Comparison of ENCODE assay signal across 9 cellular contexts in genomic region chr9:83649080-83649479, GRCh38. TPM values are rescaled to one million over a fixed set of nuclear protein-coding genes. Genes with fewer than 3 reads are reported as not detected.
DNase-seq lines count a peak whose midpoint lies in the region; ATAC-seq, FAIRE-seq and TF ChIP-seq lines count a peak whose summit lies in the region.
"Had no signal": no experiment of that assay in that cellular context is flagged by ENCODE, and none has a peak within 500 bp of the region (broad histone marks: within the 10 kb centered on the region; RNA-seq: fewer than 3 reads in every experiment).

No MANE protein-coding gene starts in this region.

- H3K9me3 ChIP-seq in H1 (ENCODE audit: insufficient read depth in 2 of 2, low read depth in 1 of 2, low read length in 1 of 2): no peaks in the 10 kb centered on the region

- peak; percentile 88 to 89 for TF ChIP-seq RAD21 in H1 (IDR thresholded peaks at IDR 0.05 in 1 of 2, conservative IDR thresholded peaks at IDR 0.05 in 1 of 2; ENCODE audit: low read depth in 2 of 2, low read length in 2 of 2)

- TF ChIP-seq EP300 in H1 (IDR thresholded peaks at IDR 0.05; ENCODE audit: borderline replicate concordance in 1 of 2, low read depth in 2 of 2, low read length in 2 of 2): no peak

- in situ Hi-C loops in G401 (cut with HindIII; ENCODE audit: low sequenced_read_pairs): no loop called here

- H2BK12ac ChIP-seq in H1 (ENCODE audit: low read depth, low read length): no peak overlapping the region

- no peaks in the 10 kb centered on the region for H3K79me1 ChIP-seq in H1 (ENCODE audit: low read depth, low read length)

- H3K9me3 Mint-ChIP-seq in HFFc6: no peaks in the 10 kb centered on the region

- FAIRE-seq in H1 (lab: Jason Lieb, UNC): peak; percentile 82
- FAIRE-seq: endometrium had no signal

- no peak overlapping the region for H2BK20ac ChIP-seq in H1 (ENCODE audit: low read length)

- H3K27ac ChIP-seq in H1 (ENCODE audit: low read depth, low read length): no peak overlapping the region

- CTCF ChIA-PET in H1 (lab: Charles Lee; ENCODE audit: partially characterized antibody): interaction anchor here (0.6 to 9.8 kb wide), 23 partner anchors 9 to 1100 kb away, joined by 3 to 75 read pairs (median 4); partner anchors contain the start of genes FRMD3 and IDNK

- H3K23me2 ChIP-seq in H1 (ENCODE audit: low read depth, low read length): no peaks in the 10 kb centered on the region

- DNase-seq in G401 (ENCODE audit: low spot score) (peak; percentile 35), HFFc6 (peak; percentile 38), NCI-H510A treated with DMSO at 0.1 percent for 48 hours (lab: John Stamatoyannopoulos, UW) (peak; percentile 63), H1 (ENCODE audit: low read depth in 1 of 2, low spot score in 2 of 2) (peak; percentile 46 to 89), mucosa of gallbladder (ENCODE audit: low spot score) (peak; percentile 68)
- DNase-seq in activated CD8-positive, alpha-beta memory T cell treated with anti-CD3 and anti-CD28 coated beads for 24 hours: peak; percentile 89
- peak; percentile 39 to 51 for DNase-seq in stimulated activated CD8-positive, alpha-beta memory T cell treated with anti-CD3 and anti-CD28 coated beads, Interleukin-7, amount 100 ng/mL, for 4 hours (ENCODE audit: low read depth in 2 of 2)

- peaks cover 0 to 2% of the 10 kb centered on the region in 2 experiments for H4K20me1 ChIP-seq in H1 (replicated peaks in 1 of 2; ENCODE audit: control insufficient read depth in 1 of 2, insufficient read depth in 2 of 2, low read length in 2 of 2)

- ATAC-seq in GM21737 (IDR thresholded peaks at IDR 0.05; ENCODE audit: unreplicated experiment): no peak

- 0 out of 3 replicates have a peak, but pooled peaks of 1 of the 2 experiments have one; percentile 3 for TF ChIP-seq POLR2A in H1 (IDR thresholded peaks at IDR 0.05; ENCODE audit: control extremely low read depth in 1 of 2, low read depth in 2 of 2, low read length in 2 of 2)

- no peak overlapping the region for H3K18ac ChIP-seq in H1 (ENCODE audit: extremely low read depth, low read length)

- H3K4me3 ChIP-seq in H1 (ENCODE audit: extremely low read depth in 1 of 4, insufficient read depth in 2 of 4, low read depth in 3 of 4, low read length in 4 of 4): no peak overlapping the region

- H2BK5ac ChIP-seq in H1 (ENCODE audit: low read depth, low read length): no peak overlapping the region

- H2BK120ac ChIP-seq in H1 (replicated peaks; ENCODE audit: low read depth, low read length): no peak overlapping the region

- H3K23ac ChIP-seq in H1 (ENCODE audit: insufficient read length): no peak overlapping the region

- peaks cover 20% of the 10 kb centered on the region for H3K36me3 Mint-ChIP-seq in HFFc6 (ENCODE audit: low read depth)

- peaks cover 0 to 3% (median 0%) of the 10 kb centered on the region in 4 experiments; a peak in 2 of 7 replicates for H3K4me1 ChIP-seq in H1 (replicated peaks in 1 of 4; ENCODE audit: control insufficient read depth in 3 of 4, insufficient read depth in 4 of 4, low read length in 3 of 4)

- no peak overlapping the region for H4K8ac ChIP-seq in H1 (ENCODE audit: extremely low read depth, insufficient read depth, low read length)

- no peaks in the 10 kb centered on the region for H3K27me3 ChIP-seq in H1 (replicated peaks in 1 of 4; ENCODE audit: control insufficient read depth in 3 of 4, extremely low read depth in 1 of 4, insufficient read depth in 3 of 4, low read length in 3 of 4)

- WGBS in H1 (ENCODE audit: extremely low coverage in 1 of 2, insufficient coverage in 1 of 2, insufficient read length in 1 of 2, insufficient replicate concordance in 2 of 2, low coverage in 1 of 2, low lambda C conversion rate in 2 of 2, missing lambda C conversion rate in 1 of 2), 2 experiments: 23% methylated on average over 6 of the region's 8 CpGs; no CpG with 5 or more reads in 1 of the 2 experiments

- no peak overlapping the region for H2AK5ac ChIP-seq in H1 (ENCODE audit: low read depth, low read length)

- no peaks in the 10 kb centered on the region for H3K79me2 ChIP-seq in H1 (ENCODE audit: control insufficient read depth in 1 of 2, insufficient read depth in 2 of 2, low read length in 2 of 2)

- no peaks in the 10 kb centered on the region for H3K4me1 Mint-ChIP-seq in HFFc6 (ENCODE audit: low read depth)

- H3K4me2 ChIP-seq in H1 (ENCODE audit: insufficient read depth in 1 of 2, low read depth in 2 of 2, low read length in 2 of 2): no peak overlapping the region

- no peak overlapping the region for H3K27ac Mint-ChIP-seq in HFFc6

- H3K27me3 Mint-ChIP-seq in HFFc6 (ENCODE audit: insufficient read depth): 0 out of 2 replicates have a peak, but pooled peaks cover 1% of the 10 kb centered on the region

- H3K9ac ChIP-seq in H1 (replicated peaks in 1 of 4; ENCODE audit: extremely low read depth in 1 of 4, low read depth in 3 of 4, low read length in 3 of 4): no peak overlapping the region

- H4K5ac ChIP-seq in H1 (ENCODE audit: insufficient read length, low read depth, low read length): no peak overlapping the region

- no peak overlapping the region for H3K56ac ChIP-seq in H1 (replicated peaks; ENCODE audit: insufficient read length, low read depth, low read length)

- no peak overlapping the region for H2AFZ ChIP-seq in H1 (ENCODE audit: low read length)

- H2BK15ac ChIP-seq in H1 (ENCODE audit: low read length): no peak overlapping the region

- TF ChIP-seq CTCF in HFFc6 (IDR thresholded peaks at IDR 0.05) (peak; percentile 88), H1 (IDR thresholded peaks at IDR 0.05; ENCODE audit: control extremely low read depth in 1 of 3, insufficient read depth in 1 of 3, low read depth in 1 of 3, low read length in 3 of 3) (peak; percentile 82 to 91 (median 86))

- H4K91ac ChIP-seq in H1 (replicated peaks; ENCODE audit: insufficient read length, low read length): no peak overlapping the region

- H3K36me3 ChIP-seq in H1 (ENCODE audit: control insufficient read depth in 2 of 4, insufficient read depth in 4 of 4, low read length in 3 of 4): peaks cover 3 to 18% (median 11%) of the 10 kb centered on the region in 4 experiments; a peak in 5 of 8 replicates

- H3K4ac ChIP-seq in H1 (replicated peaks; ENCODE audit: insufficient read length, low read depth, low read length): no peak overlapping the region

- H3K14ac ChIP-seq in H1 (ENCODE audit: insufficient read length): no peak overlapping the region

- POLR2A ChIA-PET in H1 (lab: Charles Lee; ENCODE audit: partially characterized antibody): interaction anchor here (0.6 to 1.8 kb wide), 6 partner anchors 13 to 59 kb away, joined by 3 to 5 read pairs (median 4); partner anchors contain the start of gene UBQLN1

- no peak overlapping the region for H3K4me3 Mint-ChIP-seq in HFFc6

TF ChIP-seq in H1, 55 proteins besides CTCF, POLR2A, EP300 and RAD21:
- TF ChIP-seq YY1 (IDR thresholded peaks at IDR 0.05; ENCODE audit: low read depth, low read length) (peak; percentile 67; the same call in 1 of the 2 replicates), SAP30 (IDR thresholded peaks at IDR 0.05; ENCODE audit: insufficient read depth, insufficient replicate concordance, low read length) (no peak)

RNA-seq across cellular contexts. Expression of gene IDNK, which starts 26.1 kb away (rescaled TPM):
- total RNA-seq in G401 (2014; rRNA removed; shearing (Covaris generic)): 1.8 and 3.8 TPM in 2 replicates
- 1 to 10 TPM; 5.0 to 9.5 (median 8.5) TPM for total RNA-seq in HFFc6 (2021; fragmentation: NEBNext Ultra II Directional; extraction: Animal tissue kit (Norgen Biotek cat#: 25700))
- 0.38 and 0.48 TPM in 2 replicates for total RNA-seq in H1 (2021; fragmentation: NEBNext Ultra II Directional; extraction: Animal tissue kit (Norgen Biotek cat#: 25700))
- 0.27 and 0.29 TPM in 2 replicates for polyA plus RNA-seq in H1 (2011; rRNA removed)
- 0.54 TPM for polyA plus RNA-seq in H1 (2011; cell fraction: cytosol; rRNA removed)
- 0.57 TPM for polyA plus RNA-seq in H1 (2011; cell fraction: nucleus; rRNA removed)
- 0.47 to 1.3 TPM (median 0.80 TPM) in 4 replicates for polyA plus RNA-seq in H1 (2012, experiment 1 of 2)
- 0.50 TPM for polyA plus RNA-seq in H1 (2012, experiment 2 of 2)
- 0.51 TPM for polyA plus RNA-seq in H1 (2013, experiment 1 of 2)
- 0.53 TPM for polyA plus RNA-seq in H1 (2013, experiment 2 of 2)
- 0.20 and 0.22 TPM in 2 replicates for polyA minus RNA-seq in H1 (2011; rRNA and poly(A)+ RNA removed)
- not detected for polyA minus RNA-seq in H1 (2011; cell fraction: cytosol; rRNA and poly(A)+ RNA removed)
- not detected for polyA minus RNA-seq in H1 (2011; cell fraction: nucleus; rRNA and poly(A)+ RNA removed)
- total RNA-seq in mucosa of gallbladder: 6.1 TPM

RNA-seq across cellular contexts. Expression of gene UBQLN1, which starts 58.7 kb away (rescaled TPM):
- 111 and 152 TPM in 2 replicates for total RNA-seq in G401 (2014; rRNA removed; shearing (Covaris generic))
- 100 to 1,000 TPM; 107 to 138 (median 126) TPM for total RNA-seq in HFFc6 (2021; fragmentation: NEBNext Ultra II Directional; extraction: Animal tissue kit (Norgen Biotek cat#: 25700))
- 101 and 105 TPM in 2 replicates for total RNA-seq in H1 (2021; fragmentation: NEBNext Ultra II Directional; extraction: Animal tissue kit (Norgen Biotek cat#: 25700))
- 49.8 and 62.4 TPM in 2 replicates for polyA plus RNA-seq in H1 (2011; rRNA removed)
- polyA plus RNA-seq in H1 (2011; cell fraction: cytosol; rRNA removed): 70.9 TPM
- polyA plus RNA-seq in H1 (2011; cell fraction: nucleus; rRNA removed): 62.0 TPM
- polyA plus RNA-seq in H1 (2012, experiment 1 of 2): 58.3 to 81.6 TPM (median 71.5 TPM) in 4 replicates
- polyA plus RNA-seq in H1 (2012, experiment 2 of 2): 6.7 TPM
- 64.1 TPM for polyA plus RNA-seq in H1 (2013, experiment 1 of 2)
- polyA plus RNA-seq in H1 (2013, experiment 2 of 2): 64.0 TPM
- 206 and 251 TPM in 2 replicates for polyA minus RNA-seq in H1 (2011; rRNA and poly(A)+ RNA removed)
- 107 TPM for polyA minus RNA-seq in H1 (2011; cell fraction: cytosol; rRNA and poly(A)+ RNA removed)
- 122 TPM for polyA minus RNA-seq in H1 (2011; cell fraction: nucleus; rRNA and poly(A)+ RNA removed)
- total RNA-seq in mucosa of gallbladder: 101 TPM

Comparison
In these comparisons a context has a peak if more than half of its experiments do, and no peak if none do; other contexts are left out.
1. DNase-seq: peak in every context shown above with its lines; median percentile 89 in activated CD8-positive, alpha-beta memory T cell treated with anti-CD3 and anti-CD28 coated beads for 24 hours; 68 in mucosa of gallbladder; 68 in H1; 63 in NCI-H510A treated with DMSO at 0.1 percent for 48 hours; 45 in stimulated activated CD8-positive, alpha-beta memory T cell treated with anti-CD3 and anti-CD28 coated beads, Interleukin-7, amount 100 ng/mL, for 4 hours; 38 in HFFc6; 35 in G401.